Comparison of ENCODE assay signal across 8 cellular contexts in genomic region chr21:42145569-42146250, GRCh38.
DNase-seq lines count a peak whose midpoint lies in the region; ATAC-seq and TF ChIP-seq lines count a peak whose summit lies in the region.

No MANE protein-coding gene starts in this region.

- H3K36me3 ChIP-seq in GM23338 (ENCODE audit: insufficient read depth) = no peaks in the 10 kb centered on the region

- no peaks in the 10 kb centered on the region for H3K9me2 ChIP-seq in GM23338 (ENCODE audit: insufficient read depth)

- H3F3A ChIP-seq in GM23338 (replicated peaks; ENCODE audit: low read depth) = no peaks in the 10 kb centered on the region

- peaks cover 10% of the 10 kb centered on the region for H3K27me3 ChIP-seq in AG04450 (ENCODE audit: control insufficient read depth, insufficient read depth, low read length)
- H3K27me3 ChIP-seq in GM23338 (ENCODE audit: insufficient read depth) = no peaks in the 10 kb centered on the region
- no peaks in the 10 kb centered on the region for H3K27me3 ChIP-seq in layer of hippocampus (ENCODE audit: control insufficient read depth, insufficient read depth, low read length)

- no peaks in the 10 kb centered on the region for H3K9me3 ChIP-seq in AG04450 (ENCODE audit: control insufficient read depth, insufficient read depth, low read length)

- peaks cover 4% of the 10 kb centered on the region; the same call in 1 of the 3 replicates for H3K4me1 Mint-ChIP-seq in GM23338
- H3K4me1 Mint-ChIP-seq in activated CD4-positive, alpha-beta T cell treated with anti-CD3 and anti-CD28 coated beads for 36 hours = peaks cover 10% of the 10 kb centered on the region

- POLR2A ChIA-PET in AG04450 (lab: Yijun Ruan, JAX) = no interaction called here
- POLR2A ChIA-PET in activated CD4-positive, alpha-beta T cell treated with anti-CD3 and anti-CD28 coated beads for 36 hours (lab: Charles Lee) = interaction anchor here (0.7 to 0.8 kb wide), 2 partner anchors 63 to 356 kb away, joined by 3 read pairs; no protein-coding TSS in a partner anchor

- no peak overlapping the region for H3K27ac ChIP-seq in AG04450 (ENCODE audit: low read depth, low read length)
- H3K27ac ChIP-seq in GM23338 (ENCODE audit: low read depth) = no peak overlapping the region
- peak overlapping the region; percentile 59 for H3K27ac ChIP-seq in layer of hippocampus (ENCODE audit: low read depth, low read length)

- TF ChIP-seq CTCF in AG04450 (IDR thresholded peaks at IDR 0.05; ENCODE audit: low read depth, low read length) (peak; percentile 96), GM23338 (conservative IDR thresholded peaks at IDR 0.05; ENCODE audit: low read depth in 2 of 2) (peak; percentile 81 to 89), choroid plexus epithelial cell (conservative IDR thresholded peaks at IDR 0.05; ENCODE audit: low read depth, low read length) (peak; percentile 95)

- DNase-seq in AG04450 (ENCODE audit: low read depth, low spot score) (peak; percentile 10), GM23338 (ENCODE audit: low spot score) (peak; percentile 81), NCI-H345 treated with DMSO at 0.1 percent for 48 hours (lab: John Stamatoyannopoulos, UW; ENCODE audit: unreplicated experiment) (peak; percentile 80), choroid plexus epithelial cell (ENCODE audit: low read depth) (peak; percentile 77)
- DNase-seq in activated CD4-positive, alpha-beta T cell treated with anti-CD3 and anti-CD28 coated beads for 36 hours = peak; percentile 80
- DNase-seq in stimulated activated CD4-positive, alpha-beta T cell treated with anti-CD3 and anti-CD28 coated beads, Interleukin-2, amount 100 ng/mL, for 48 hours = peak; percentile 54 to 67

- H3K4me3 ChIP-seq in AG04450 (ENCODE audit: low read depth, low read length) = no peak overlapping the region
- no peak overlapping the region for H3K4me3 ChIP-seq in GM23338
- no peak overlapping the region for H3K4me3 ChIP-seq in choroid plexus epithelial cell (ENCODE audit: low read depth, low read length)

- no peaks in the 10 kb centered on the region for H3K36me3 Mint-ChIP-seq in GM23338 (ENCODE audit: low read depth)
- H3K36me3 Mint-ChIP-seq in activated CD4-positive, alpha-beta T cell treated with anti-CD3 and anti-CD28 coated beads for 36 hours (ENCODE audit: low read depth) = no peaks in the 10 kb centered on the region

- CTCF ChIA-PET in AG04450 (lab: Charles Lee) = interaction anchor here (0.6 to 2.4 kb wide), 26 partner anchors 9 to 533 kb away, joined by 3 to 56 read pairs (median 4); no protein-coding TSS in a partner anchor
- CTCF ChIA-PET in activated CD4-positive, alpha-beta T cell treated with anti-CD3 and anti-CD28 coated beads for 36 hours (lab: Charles Lee) = interaction anchor here (0.5 to 3.3 kb wide), 43 partner anchors 10 to 535 kb away, joined by 3 to 93 read pairs (median 4); partner anchors contain the start of gene ABCG1

- H3K9me3 Mint-ChIP-seq in GM23338 = no peaks in the 10 kb centered on the region; the same call in 2 of the 3 replicates
- H3K9me3 Mint-ChIP-seq in activated CD4-positive, alpha-beta T cell treated with anti-CD3 and anti-CD28 coated beads for 36 hours (ENCODE audit: low read depth) = no peaks in the 10 kb centered on the region

- no peak overlapping the region for H3K4me2 ChIP-seq in GM23338

- no peak overlapping the region for H3K4me3 Mint-ChIP-seq in GM23338
- H3K4me3 Mint-ChIP-seq in activated CD4-positive, alpha-beta T cell treated with anti-CD3 and anti-CD28 coated beads for 36 hours = no peak overlapping the region

- ATAC-seq in GM23338 = peak; percentile 84
- ATAC-seq in activated CD4-positive, alpha-beta T cell treated with anti-CD3 and anti-CD28 coated beads for 36 hours = peak; percentile 81
- no peak for ATAC-seq in GM19452 (IDR thresholded peaks at IDR 0.05; ENCODE audit: unreplicated experiment)

- H3K27me3 Mint-ChIP-seq in GM23338 (ENCODE audit: insufficient read depth, low read depth, poor library complexity) = peaks cover 13% of the 10 kb centered on the region
- peaks cover 2% of the 10 kb centered on the region for H3K27me3 Mint-ChIP-seq in activated CD4-positive, alpha-beta T cell treated with anti-CD3 and anti-CD28 coated beads for 36 hours

- H4K20me1 ChIP-seq in GM23338 (replicated peaks; ENCODE audit: insufficient read depth) = no peaks in the 10 kb centered on the region

- H3K27ac Mint-ChIP-seq in GM23338 = no peak overlapping the region
- H3K27ac Mint-ChIP-seq in activated CD4-positive, alpha-beta T cell treated with anti-CD3 and anti-CD28 coated beads for 36 hours = peak overlapping the region; percentile 38

- peaks cover 3% of the 10 kb centered on the region; the same call in 1 of the 2 replicates for H3K4me1 ChIP-seq in GM23338 (ENCODE audit: insufficient read depth)

- intact Hi-C loops in activated CD4-positive, alpha-beta T cell treated with anti-CD3 and anti-CD28 coated beads for 36 hours (cut with DNase I, micrococcal nuclease) = loop anchor here (1.0 to 10.0 kb wide), 3 partner anchors 113 to 379 kb away; no protein-coding TSS in a partner anchor

- peak overlapping the region; percentile 90; the same call in 1 of the 2 replicates for H2AFZ ChIP-seq in GM23338

- H3K79me2 ChIP-seq in GM23338 (replicated peaks; ENCODE audit: insufficient read depth) = no peaks in the 10 kb centered on the region

TF ChIP-seq in GM23338, 12 proteins besides CTCF, POLR2A, EP300 and RAD21 (continues in another document):
- TF ChIP-seq EZH2 (IDR thresholded peaks at IDR 0.05; ENCODE audit: low read depth, unreplicated experiment) = no peak
- TF ChIP-seq STAT1 (IDR thresholded peaks at IDR 0.05; ENCODE audit: unreplicated experiment) = no peak
- no peak for TF ChIP-seq CREB1 (CRISPR knock-in tag; IDR thresholded peaks at IDR 0.05; ENCODE audit: low read depth)
- TF ChIP-seq ZNF331 (CRISPR knock-in tag; IDR thresholded peaks at IDR 0.05; ENCODE audit: low read depth) = no peak
- TF ChIP-seq JUNB (IDR thresholded peaks at IDR 0.05; ENCODE audit: unreplicated experiment) = no peak
- TF ChIP-seq ETS1 (IDR thresholded peaks at IDR 0.05) = no peak
- no peak for TF ChIP-seq ZNF114 (CRISPR knock-in tag; IDR thresholded peaks at IDR 0.05)
- TF ChIP-seq POLR2AphosphoS5 (IDR thresholded peaks at IDR 0.05; ENCODE audit: low read depth) = no peak

Comparison
In these comparisons a context has a peak if more than half of its experiments do, and no peak if none do; other contexts are left out.
1. DNase-seq: peak in every context shown above with its lines; median percentile 81 in GM23338; 80 in NCI-H345 treated with DMSO at 0.1 percent for 48 hours; 80 in activated CD4-positive, alpha-beta T cell treated with anti-CD3 and anti-CD28 coated beads for 36 hours; 77 in choroid plexus epithelial cell; 60 in stimulated activated CD4-positive, alpha-beta T cell treated with anti-CD3 and anti-CD28 coated beads, Interleukin-2, amount 100 ng/mL, for 48 hours; 10 in AG04450.